8 cellular contexts compared by ENCODE assay signal in genomic region chr2:64204006-64204632, GRCh38. TPM values are rescaled to one million over a fixed set of nuclear protein-coding genes. Genes with fewer than 3 reads are reported as not detected.
DNase-seq lines count a peak whose midpoint lies in the region; ATAC-seq, FAIRE-seq and TF ChIP-seq lines count a peak whose summit lies in the region.

No MANE protein-coding gene starts in this region.

- FAIRE-seq in pancreas (lab: Jason Lieb, UNC): no peak

- peaks cover 13 to 38% (median 27%) of the 10 kb centered on the region in 3 donors for H3K4me1 ChIP-seq in gastroesophageal sphincter
- peaks cover 0 to 15% (median 7%) of the 10 kb centered on the region in 3 donors for H3K4me1 ChIP-seq in pancreas

- 0 to 17% methylated on average over 1 to 8 of the region's 12 CpGs for WGBS in gastroesophageal sphincter (ENCODE audit: low coverage in 1 of 2), 2 donors
- WGBS in pancreas, 2 donors: 52 to 56% methylated on average over 12 of the region's 12 CpGs

- peak overlapping the region; percentile 69 to 92 (median 89) for H3K27ac ChIP-seq in gastroesophageal sphincter
- H3K27ac ChIP-seq in pancreas: peak overlapping the region in 3 of 4 donors; percentile 36 to 73 (median 72)

- intact Hi-C loops in pancreas (cut with DNase I): no loop called here

- ATAC-seq in GM21528 (IDR thresholded peaks at IDR 0.05; ENCODE audit: low FRiP score, unreplicated experiment) (peak; percentile 62), gastroesophageal sphincter (peak; percentile 41), pancreas (peak in 3 of 4 donors; percentile 66 to 82 (median 73))

- TF ChIP-seq POLR2A in gastroesophageal sphincter (IDR thresholded peaks at IDR 0.05): peak in 1 of 2 donors; percentile 18

- no peaks in the 10 kb centered on the region for H3K36me3 ChIP-seq in gastroesophageal sphincter
- H3K36me3 ChIP-seq in pancreas: no peaks in the 10 kb centered on the region

- DNase-seq in ELR (ENCODE audit: low read depth): peak; percentile 31
- DNase-seq in KBM-7: peak; percentile 59
- peak; percentile 46 to 57 for DNase-seq in activated T-cell treated with anti-CD3 and anti-CD28 coated beads, Interleukin-2, amount 50 U/mL, for 48 hours
- peak in 1 of 6 donors; percentile 31 for DNase-seq in pancreas
- DNase-seq in NCI-H345 treated with DMSO at 0.1 percent for 48 hours (lab: John Stamatoyannopoulos, UW; ENCODE audit: unreplicated experiment): no peak
- DNase-seq in HuH-7.5 (ENCODE audit: low spot score): no peak

- H3K9me3 ChIP-seq in gastroesophageal sphincter (no peaks in the 10 kb centered on the region), pancreas (no peaks in the 10 kb centered on the region)

- no peaks in the 10 kb centered on the region for H3K27me3 ChIP-seq in gastroesophageal sphincter
- no peaks in the 10 kb centered on the region for H3K27me3 ChIP-seq in pancreas

- no peak for TF ChIP-seq EP300 in gastroesophageal sphincter (IDR thresholded peaks at IDR 0.05)

- no peak for TF ChIP-seq CTCF in gastroesophageal sphincter (IDR thresholded peaks at IDR 0.05)
- TF ChIP-seq CTCF in pancreas (IDR thresholded peaks at IDR 0.05): no peak

- H3K4me3 ChIP-seq in gastroesophageal sphincter (peak overlapping the region; percentile 11 to 43), pancreas (no peak overlapping the region)

- in situ Hi-C loops in KBM-7 (cut with MboI; ENCODE audit: low pct_unique_long_range_greater_than_20kb, low sequenced_read_pairs): no loop called here

RNA-seq across cellular contexts. Expression of gene PELI1, which starts 59.9 kb away (rescaled TPM):
- total RNA-seq in gastroesophageal sphincter (10 to 100 TPM; 13.1 to 22.4 (median 20.5) TPM), pancreas (10 to 100 TPM in 4 of 6 donors, 1 to 10 TPM in 2; 5.5 to 15.9 (median 11.3) TPM)
- polyA plus RNA-seq in pancreas: 1 to 10 TPM; 5.7 to 8.0 TPM

Comparison
In these comparisons a context has a peak if more than half of its experiments do, and no peak if none do; other contexts are left out.
1. DNase-seq: peak in ELR (single experiment), KBM-7 (single experiment) and activated T-cell treated with anti-CD3 and anti-CD28 coated beads, Interleukin-2, amount 50 U/mL, for 48 hours (2 of 2); none in NCI-H345 treated with DMSO at 0.1 percent for 48 hours (single experiment) and HuH-7.5 (single experiment).
2. H3K4me3 ChIP-seq: peak in gastroesophageal sphincter (2 of 2); none in pancreas (0 of 4).
3. Peak in every context shown above with its lines, with median percentiles within 50 percentile points of each other: ATAC-seq.